Comparison of ENCODE assay signal across 23 cellular contexts in genomic region chr14:104593241-104593701, GRCh38. TPM values are rescaled to one million over a fixed set of nuclear protein-coding genes. Genes with fewer than 3 reads are reported as not detected.
A peak's percentile ranks its signal among the peaks of the same experiment; 100 is the strongest.
DNase-seq lines count a peak whose midpoint lies in the region; ATAC-seq and TF ChIP-seq lines count a peak whose summit lies in the region.
"Had no signal": no experiment of that assay in that cellular context is flagged by ENCODE, and none has a peak within 500 bp of the region (broad histone marks: within the 10 kb centered on the region; RNA-seq: fewer than 3 reads in every experiment).

No MANE protein-coding gene starts in this region.

- H3K4me3 Mint-ChIP-seq in chondrocyte (ENCODE audit: unreplicated experiment) = no peak overlapping the region
- H3K4me3 Mint-ChIP-seq: B cell; CD4-positive, alpha-beta T cell had no signal

- peaks cover 22% of the 10 kb centered on the region for H3K27me3 Mint-ChIP-seq in chondrocyte (ENCODE audit: low read depth)

- intact Hi-C loops in posterior vena cava (cut with DNase I) = no loop called here

- H3K27me3 ChIP-seq in H7 (ENCODE audit: control insufficient read depth, insufficient read depth, low read length) = no peaks in the 10 kb centered on the region

- DNase-seq in H7 = peak; percentile 90
- peak; percentile 79 for DNase-seq in chondrocyte (ENCODE audit: low spot score)
- DNase-seq in iPS-NIHi7 (ENCODE audit: extremely low spot score) = peak; percentile 46
- DNase-seq in posterior vena cava (ENCODE audit: low spot score) = peak; percentile 68
- no peak for DNase-seq in Ammon's horn (ENCODE audit: low spot score)
- DNase-seq in inferior parietal cortex (ENCODE audit: extremely low spot score) = no peak
- DNase-seq: ACHN; Calu3; CD4-positive, alpha-beta T cell; DMS79 treated with DMSO at 0.1 percent for 48 hours; KBM-7; NCI-H1417 treated with DMSO at 0.1 percent for 48 hours; NCI-H1930; NCI-H2171; NCI-H446; NCI-H69; NK-92 treated with Interleukin-12 subunit alpha and Interleukin-12 subunit beta, amount 100 ng/mL, for 24 hours; OCI-M1; SJCRH30 had no signal

- no peaks in the 10 kb centered on the region for H3K9me3 Mint-ChIP-seq in chondrocyte (ENCODE audit: low read depth)
- H3K9me3 Mint-ChIP-seq: CD4-positive, alpha-beta T cell had no signal

- no peaks in the 10 kb centered on the region for H3K36me3 Mint-ChIP-seq in chondrocyte (ENCODE audit: low read depth)

- no peak for ATAC-seq in HG03469 (IDR thresholded peaks at IDR 0.05; ENCODE audit: unreplicated experiment)

- H3K4me1 Mint-ChIP-seq in chondrocyte (ENCODE audit: low read depth) = no peaks in the 10 kb centered on the region
- H3K4me1 Mint-ChIP-seq: B cell had no signal

- no peak overlapping the region for H3K4me3 ChIP-seq in H7 (ENCODE audit: insufficient read depth, low read depth, low read length)
- H3K4me3 ChIP-seq: SJCRH30 had no signal

- H3K36me3 ChIP-seq in H7 (replicated peaks; ENCODE audit: control insufficient read depth, insufficient read depth, low read length) = no peaks in the 10 kb centered on the region
- H3K36me3 ChIP-seq: SJCRH30 had no signal

- no peak for TF ChIP-seq CTCF in chondrocyte (IDR thresholded peaks at IDR 0.05)

- no peak overlapping the region for H3K27ac Mint-ChIP-seq in chondrocyte (ENCODE audit: unreplicated experiment)
- H3K27ac Mint-ChIP-seq: B cell; CD4-positive, alpha-beta T cell had no signal

RNA-seq across cellular contexts. Expression of gene TMEM179, which starts 11.3 kb away (rescaled TPM):
- total RNA-seq in H7 (2014; rRNA removed; shearing (Covaris generic)) = 1.9 and 3.2 TPM in 2 replicates
- total RNA-seq in chondrocyte (0.54 to 1.2 TPM (median 0.75 TPM) in 3 replicates), posterior vena cava (under 1 TPM in 1 of 2 donors, not detected in 1; 0.38 TPM)
- total RNA-seq: B cell; Calu3; CD4-positive, alpha-beta T cell; G401; RPMI7951; SJCRH30 had no signal

RNA-seq across cellular contexts. Expression of gene C14orf180, which starts 13.7 kb away (rescaled TPM):
- not detected in 2 replicates for total RNA-seq in H7 (2014; rRNA removed; shearing (Covaris generic))
- total RNA-seq in chondrocyte = not detected in 3 replicates
- total RNA-seq in posterior vena cava = 1 to 10 TPM; 1.4 to 5.9 TPM
- total RNA-seq: B cell; Calu3; CD4-positive, alpha-beta T cell; G401; RPMI7951; SJCRH30 had no signal

Comparison
In these comparisons a context has a peak if more than half of its experiments do, and no peak if none do; other contexts are left out.
1. DNase-seq: peak in H7 (single experiment), chondrocyte (single experiment), iPS-NIHi7 (single experiment) and posterior vena cava (single experiment); none in Ammon's horn (single experiment) and inferior parietal cortex (single experiment).